Comparison of ENCODE assay signal across 23 cellular contexts in the genomic region with DNA sequence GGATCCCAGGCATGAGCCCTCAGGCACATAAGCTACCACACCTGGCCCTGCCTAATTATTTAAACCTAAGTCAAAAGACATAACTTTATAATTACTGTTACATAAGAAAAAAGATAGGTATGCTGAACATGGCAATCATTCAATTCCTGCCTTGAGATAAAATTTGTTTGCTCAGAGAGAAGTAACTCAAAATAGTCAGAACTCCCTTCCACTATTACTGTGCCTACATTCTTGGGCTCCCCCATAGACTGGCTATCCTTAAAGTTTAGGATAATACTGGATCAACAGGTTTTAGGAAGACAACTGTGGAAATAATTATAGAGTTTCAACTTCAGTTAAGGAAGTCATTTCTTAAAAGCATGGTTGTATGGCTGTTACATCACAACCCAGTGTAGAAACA. TPM values are rescaled to one million over a fixed set of nuclear protein-coding genes. Genes with fewer than 3 reads are reported as not detected.
DNase-seq lines count a peak whose midpoint lies in the region; ATAC-seq and TF ChIP-seq lines count a peak whose summit lies in the region.
"Had no signal": no experiment of that assay in that cellular context is flagged by ENCODE, and none has a peak within 500 bp of the region (broad histone marks: within the 10 kb centered on the region; RNA-seq: fewer than 3 reads in every experiment).

No MANE protein-coding gene starts in this region.

- no peaks in the 10 kb centered on the region for H3K9me3 ChIP-seq in neutrophil
- H3K9me3 ChIP-seq: BLaER1, Caco-2 had no signal

- H3K9me3 Mint-ChIP-seq in stimulated activated memory B cell treated with anti-CD40 and anti-IgM and Interleukin-4, amounts not matched to agents 10 μg/mL and 1 μg/mL and 100 μg/mL, for 72 hours: no peaks in the 10 kb centered on the region
- no peaks in the 10 kb centered on the region for H3K9me3 Mint-ChIP-seq in glutamatergic neuron (ENCODE audit: unreplicated experiment)
- H3K9me3 Mint-ChIP-seq: CD4-positive, CD25-positive, alpha-beta regulatory T cell; CD8-positive, alpha-beta T cell had no signal

- DNase-seq in SIG-M5 treated with dmso at 0.1 percent for 504 hours (lab: John Stamatoyannopoulos, UW; ENCODE audit: unreplicated experiment) (peak; percentile 32), SIG-M5 (lab: John Stamatoyannopoulos, UW) (no peak), HL-60 (ENCODE audit: low read depth in 1 of 2, low spot score in 1 of 2) (no peak), cerebellar cortex (ENCODE audit: low spot score) (no peak), glutamatergic neuron (no peak)
- DNase-seq in effector CD4-positive, alpha-beta T cell: no peak
- DNase-seq: Caco-2; CD4-positive, CD25-positive, alpha-beta regulatory T cell; CD8-positive, alpha-beta T cell; DMS79; GF-D8; GM23248; H7; HCEC 1CT had no signal

- H3K27me3 ChIP-seq in HL-60 (ENCODE audit: insufficient read depth, poor library complexity, severe bottlenecking) (no peaks in the 10 kb centered on the region), neutrophil (no peaks in the 10 kb centered on the region)
- H3K27me3 ChIP-seq: BLaER1 had no signal

- H3K4me3 ChIP-seq in HL-60 (replicated peaks; ENCODE audit: insufficient read depth, low read length): no peak overlapping the region
- H3K4me3 ChIP-seq in neutrophil (ENCODE audit: low read depth in 1 of 2, low read length in 1 of 2): no peak overlapping the region
- H3K4me3 ChIP-seq: BLaER1, GM23248 had no signal

- no peak for TF ChIP-seq CTCF in HL-60 (IDR thresholded peaks at IDR 0.05; ENCODE audit: insufficient read depth, low read length)
- no peak for TF ChIP-seq CTCF in neutrophil (IDR thresholded peaks at IDR 0.05)
- no peak for TF ChIP-seq CTCF in glutamatergic neuron (IDR thresholded peaks at IDR 0.05; ENCODE audit: partially characterized antibody, unreplicated experiment)

- H3K4me1 Mint-ChIP-seq in stimulated activated memory B cell treated with anti-CD40 and anti-IgM and Interleukin-4, amounts not matched to agents 10 μg/mL and 1 μg/mL and 100 μg/mL, for 72 hours: peaks cover 24% of the 10 kb centered on the region
- no peaks in the 10 kb centered on the region for H3K4me1 Mint-ChIP-seq in glutamatergic neuron (ENCODE audit: low read depth, unreplicated experiment)

- H3K4me1 ChIP-seq in neutrophil (ENCODE audit: control insufficient read depth in 1 of 2, insufficient read depth in 1 of 2, low read depth in 1 of 2, low read length in 1 of 2): peaks cover 59 to 63% of the 10 kb centered on the region in 2 experiments
- H3K4me1 ChIP-seq: Caco-2 had no signal

- ATAC-seq in stimulated activated memory B cell treated with anti-CD40 and anti-IgM and Interleukin-4, amounts not matched to agents 10 μg/mL and 1 μg/mL and 100 μg/mL, for 72 hours: no peak
- ATAC-seq: CD8-positive, alpha-beta T cell had no signal

- H3K36me3 ChIP-seq in neutrophil: peaks cover 16% of the 10 kb centered on the region

- H3K27me3 Mint-ChIP-seq in stimulated activated memory B cell treated with anti-CD40 and anti-IgM and Interleukin-4, amounts not matched to agents 10 μg/mL and 1 μg/mL and 100 μg/mL, for 72 hours: no peaks in the 10 kb centered on the region
- H3K27me3 Mint-ChIP-seq in glutamatergic neuron (ENCODE audit: unreplicated experiment): no peaks in the 10 kb centered on the region
- H3K27me3 Mint-ChIP-seq: B cell; CD4-positive, CD25-positive, alpha-beta regulatory T cell had no signal

- H3K27ac ChIP-seq in HL-60 (replicated peaks): peak overlapping the region; percentile 52
- H3K27ac ChIP-seq in neutrophil: peak overlapping the region; percentile 71
- H3K27ac ChIP-seq: 22Rv1, BLaER1, C4-2B, GM23248 had no signal

- no peak overlapping the region for H3K4me3 Mint-ChIP-seq in stimulated activated memory B cell treated with anti-CD40 and anti-IgM and Interleukin-4, amounts not matched to agents 10 μg/mL and 1 μg/mL and 100 μg/mL, for 72 hours
- H3K4me3 Mint-ChIP-seq in glutamatergic neuron (ENCODE audit: unreplicated experiment): no peak overlapping the region
- H3K4me3 Mint-ChIP-seq: B cell; CD8-positive, alpha-beta T cell had no signal

- peaks cover 25% of the 10 kb centered on the region for H3K36me3 Mint-ChIP-seq in stimulated activated memory B cell treated with anti-CD40 and anti-IgM and Interleukin-4, amounts not matched to agents 10 μg/mL and 1 μg/mL and 100 μg/mL, for 72 hours
- H3K36me3 Mint-ChIP-seq in glutamatergic neuron (ENCODE audit: unreplicated experiment): no peaks in the 10 kb centered on the region

- peak overlapping the region; percentile 36 for H3K27ac Mint-ChIP-seq in stimulated activated memory B cell treated with anti-CD40 and anti-IgM and Interleukin-4, amounts not matched to agents 10 μg/mL and 1 μg/mL and 100 μg/mL, for 72 hours
- H3K27ac Mint-ChIP-seq in glutamatergic neuron (ENCODE audit: unreplicated experiment): no peak overlapping the region
- H3K27ac Mint-ChIP-seq: B cell; CD8-positive, alpha-beta T cell had no signal

RNA-seq across cellular contexts. Expression of a gene that starts 9.9 kb away (rescaled TPM):
- total RNA-seq in glutamatergic neuron (ENCODE audit: unreplicated experiment): 7.8 TPM

RNA-seq across cellular contexts. Expression of a gene that starts 10.0 kb away (rescaled TPM):
- total RNA-seq in glutamatergic neuron (ENCODE audit: unreplicated experiment): 15.6 TPM

RNA-seq across cellular contexts. Expression of a gene that starts 43.3 kb away (rescaled TPM):
- not detected for total RNA-seq in glutamatergic neuron (ENCODE audit: unreplicated experiment)
- total RNA-seq: B cell; Caco-2; CD4-positive, CD25-positive, alpha-beta regulatory T cell; CD8-positive, alpha-beta T cell; Daoy; G401; GM23248; H1; H7 had no signal

RNA-seq across cellular contexts. Expression of a gene that starts 54.9 kb away (rescaled TPM):
- total RNA-seq in glutamatergic neuron (ENCODE audit: unreplicated experiment): 24.4 TPM
